8 cellular contexts compared by ENCODE assay signal in the genomic region with DNA sequence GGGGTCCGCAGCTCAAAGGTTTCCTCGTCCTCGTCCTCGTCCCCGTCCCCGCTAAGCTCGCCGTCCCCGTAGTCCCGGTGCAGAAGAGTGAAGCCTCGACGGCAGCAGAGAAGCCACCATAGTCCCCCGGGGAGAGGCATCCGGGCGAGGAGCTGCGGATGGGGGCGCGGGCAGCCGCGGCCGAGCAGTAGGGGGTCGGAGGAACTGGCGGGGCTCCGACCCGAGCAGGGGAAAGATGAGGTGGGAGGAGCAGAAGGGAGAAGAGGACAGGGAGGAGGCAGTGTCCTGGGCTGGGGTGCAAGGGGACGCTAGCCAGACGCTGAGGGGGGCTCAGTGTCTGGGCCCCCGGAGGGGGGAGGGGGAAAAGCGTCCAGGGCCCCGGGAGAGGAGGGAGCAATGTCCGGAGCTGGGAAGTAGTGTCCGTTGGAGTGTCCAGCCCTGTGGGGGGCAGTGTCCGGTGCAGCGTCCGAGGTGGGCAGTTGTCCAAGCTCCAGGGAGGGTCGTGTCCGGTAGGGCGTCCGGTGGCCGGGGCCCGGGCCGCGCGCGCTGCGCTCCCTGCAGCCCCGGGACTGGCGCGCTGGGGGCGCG. TPM values are rescaled to one million over a fixed set of nuclear protein-coding genes. Genes with fewer than 3 reads are reported as not detected.
DNase-seq lines count a peak whose midpoint lies in the region; ATAC-seq, FAIRE-seq and TF ChIP-seq lines count a peak whose summit lies in the region.

A gene with protein sequence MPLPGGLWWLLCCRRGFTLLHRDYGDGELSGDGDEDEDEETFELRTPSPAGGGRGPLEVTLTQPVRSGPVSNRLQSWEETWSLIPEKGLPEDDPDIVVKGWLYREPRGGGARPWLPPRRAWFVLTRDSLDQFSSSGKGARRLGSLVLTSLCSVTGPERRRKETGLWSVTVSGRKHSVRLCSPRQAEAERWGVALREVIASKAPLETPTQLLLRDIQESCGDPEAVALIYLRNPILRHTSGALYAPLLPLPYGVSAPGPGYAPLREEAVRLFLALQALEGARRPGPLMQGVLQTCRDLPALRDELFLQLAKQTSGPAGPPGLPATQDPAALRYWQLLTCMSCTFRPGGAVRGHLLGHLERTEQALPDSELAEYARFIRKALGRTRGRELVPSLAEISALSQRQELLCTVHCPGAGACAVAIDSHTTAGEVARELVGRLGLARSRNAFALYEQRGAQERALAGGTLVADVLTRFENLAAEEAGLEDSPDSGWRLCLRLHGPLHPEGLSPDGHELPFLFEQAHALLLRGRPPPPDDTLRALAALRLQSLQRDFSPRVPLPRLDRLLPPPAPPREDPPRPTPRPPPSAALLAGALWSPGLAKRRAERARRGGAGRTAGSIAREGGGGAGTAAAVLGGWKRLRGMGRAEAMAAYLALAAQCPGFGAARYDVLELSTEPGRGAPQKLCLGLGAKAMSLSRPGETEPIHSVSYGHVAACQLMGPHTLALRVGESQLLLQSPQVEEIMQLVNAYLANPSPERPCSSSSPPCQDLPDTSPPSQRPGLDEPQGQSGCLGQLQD (minus strand): TSS at position 571 of the 588 bp plus-strand sequence. CDS start 431 bp downstream, at position 140.

- H3K4me3 ChIP-seq in GM12875 (ENCODE audit: low read depth, low read length) (peak within 1 kb of the TSS; percentile 73), iPS DF 6.9 (ENCODE audit: low read length) (peak within 1 kb of the TSS; percentile 76), small intestine (ENCODE audit: low read depth in 1 of 2, low read length in 2 of 2) (peak within 1 kb of the TSS; percentile 59 to 65)

- DNase-seq in NCI-H1092 (lab: John Stamatoyannopoulos, UW) (peak; percentile 61), iPS DF 6.9 (ENCODE audit: low read depth, low spot score) (no peak), small intestine (no peak), dedifferentiated amniotic fluid mesenchymal stem cell (ENCODE audit: extremely low spot score) (no peak)
- peak; percentile 29 for DNase-seq in activated naive CD8-positive, alpha-beta T cell treated with anti-CD3 and anti-CD28 coated beads, Interleukin-2, amount 50 U/mL, for 24 hours

- no peaks in the 10 kb centered on the region; the same call in 1 of the 2 replicates for H3K36me3 ChIP-seq in iPS DF 6.9 (ENCODE audit: control insufficient read depth, insufficient read depth, low read length)
- peaks cover 0 to 3% of the 10 kb centered on the region in 2 donors for H3K36me3 ChIP-seq in small intestine (ENCODE audit: control insufficient read depth in 2 of 2, insufficient read depth in 2 of 2, low read length in 2 of 2)

- H3K27me3 ChIP-seq in iPS DF 6.9 (ENCODE audit: control insufficient read depth, insufficient read depth, low read length) (no peaks in the 10 kb centered on the region), small intestine (ENCODE audit: control insufficient read depth in 2 of 2, insufficient read depth in 2 of 2, low read length in 2 of 2) (no peaks in the 10 kb centered on the region)

- no peak within 1 kb of the TSS for H3K27ac ChIP-seq in iPS DF 6.9 (ENCODE audit: low read length)
- H3K27ac ChIP-seq in small intestine (ENCODE audit: low read depth in 1 of 2, low read length in 1 of 2), result peak within 1 kb of the TSS; percentile 45 to 94

- peaks cover 51% of the 10 kb centered on the region for H3K4me1 Mint-ChIP-seq in activated naive CD8-positive, alpha-beta T cell treated with anti-CD3 and anti-CD28 coated beads, Interleukin-2, amount 50 U/mL, for 24 hours

- peaks cover 19% of the 10 kb centered on the region for H3K4me1 ChIP-seq in iPS DF 6.9 (ENCODE audit: control insufficient read depth, insufficient read depth, low read length)
- H3K4me1 ChIP-seq in small intestine (ENCODE audit: control insufficient read depth in 2 of 2, insufficient read depth in 1 of 2, low read depth in 1 of 2, low read length in 1 of 2), result peaks cover 2 to 15% of the 10 kb centered on the region in 2 donors

- TF ChIP-seq CTCF in GM12875 (IDR thresholded peaks at IDR 0.05; ENCODE audit: borderline replicate concordance, insufficient read depth, low read depth, low read length), result no peak

- H3K27me3 Mint-ChIP-seq in activated naive CD8-positive, alpha-beta T cell treated with anti-CD3 and anti-CD28 coated beads, Interleukin-2, amount 50 U/mL, for 24 hours, result peaks cover 45% of the 10 kb centered on the region

- H3K9me3 ChIP-seq in iPS DF 6.9 (ENCODE audit: control insufficient read depth, insufficient read depth, low read length), result no peaks in the 10 kb centered on the region
- no peaks in the 10 kb centered on the region for H3K9me3 ChIP-seq in small intestine (ENCODE audit: control insufficient read depth, low read depth)

- H3K4me3 Mint-ChIP-seq in activated naive CD8-positive, alpha-beta T cell treated with anti-CD3 and anti-CD28 coated beads, Interleukin-2, amount 50 U/mL, for 24 hours, result peak within 1 kb of the TSS; percentile 74

- H3K9me3 Mint-ChIP-seq in activated naive CD8-positive, alpha-beta T cell treated with anti-CD3 and anti-CD28 coated beads, Interleukin-2, amount 50 U/mL, for 24 hours, result no peaks in the 10 kb centered on the region

- WGBS in iPS DF 6.9 (ENCODE audit: insufficient coverage, insufficient read length), result no CpG with 5 or more reads among the region's 51 CpGs
- WGBS in small intestine, 3 donors, result 0 to 1% (median 1%) methylated on average over 31 to 51 of the region's 51 CpGs

- ATAC-seq in activated naive CD8-positive, alpha-beta T cell treated with anti-CD3 and anti-CD28 coated beads, Interleukin-2, amount 50 U/mL, for 24 hours, result no peak
- ATAC-seq in HG02798 (IDR thresholded peaks at IDR 0.05; ENCODE audit: poor library complexity, unreplicated experiment) (no peak), GM19395 (IDR thresholded peaks at IDR 0.05; ENCODE audit: unreplicated experiment) (no peak)

- H3K36me3 Mint-ChIP-seq in activated naive CD8-positive, alpha-beta T cell treated with anti-CD3 and anti-CD28 coated beads, Interleukin-2, amount 50 U/mL, for 24 hours (ENCODE audit: low read depth), result no peaks in the 10 kb centered on the region

- peak within 1 kb of the TSS; percentile 64 for H3K27ac Mint-ChIP-seq in activated naive CD8-positive, alpha-beta T cell treated with anti-CD3 and anti-CD28 coated beads, Interleukin-2, amount 50 U/mL, for 24 hours

- FAIRE-seq in small intestine (lab: Jason Lieb, UNC), result no peak

RNA-seq across cellular contexts. Expression of the gene that starts here (rescaled TPM):
- polyA plus RNA-seq in small intestine, result 10 to 100 TPM in 2 of 3 donors, 1 to 10 TPM in 1; 2.2 to 13.4 (median 10.3) TPM

Comparison
In these comparisons a context has a peak if more than half of its experiments do, and no peak if none do; other contexts are left out.
1. DNase-seq: peak in NCI-H1092 (single experiment) and activated naive CD8-positive, alpha-beta T cell treated with anti-CD3 and anti-CD28 coated beads, Interleukin-2, amount 50 U/mL, for 24 hours (single experiment); none in iPS DF 6.9 (single experiment), small intestine (single experiment) and dedifferentiated amniotic fluid mesenchymal stem cell (single experiment).
2. Peak in every context shown above with its lines, with median percentiles within 50 percentile points of each other: H3K4me3 ChIP-seq.